Comparison of ENCODE assay signal across 1 cellular context in the genomic region with DNA sequence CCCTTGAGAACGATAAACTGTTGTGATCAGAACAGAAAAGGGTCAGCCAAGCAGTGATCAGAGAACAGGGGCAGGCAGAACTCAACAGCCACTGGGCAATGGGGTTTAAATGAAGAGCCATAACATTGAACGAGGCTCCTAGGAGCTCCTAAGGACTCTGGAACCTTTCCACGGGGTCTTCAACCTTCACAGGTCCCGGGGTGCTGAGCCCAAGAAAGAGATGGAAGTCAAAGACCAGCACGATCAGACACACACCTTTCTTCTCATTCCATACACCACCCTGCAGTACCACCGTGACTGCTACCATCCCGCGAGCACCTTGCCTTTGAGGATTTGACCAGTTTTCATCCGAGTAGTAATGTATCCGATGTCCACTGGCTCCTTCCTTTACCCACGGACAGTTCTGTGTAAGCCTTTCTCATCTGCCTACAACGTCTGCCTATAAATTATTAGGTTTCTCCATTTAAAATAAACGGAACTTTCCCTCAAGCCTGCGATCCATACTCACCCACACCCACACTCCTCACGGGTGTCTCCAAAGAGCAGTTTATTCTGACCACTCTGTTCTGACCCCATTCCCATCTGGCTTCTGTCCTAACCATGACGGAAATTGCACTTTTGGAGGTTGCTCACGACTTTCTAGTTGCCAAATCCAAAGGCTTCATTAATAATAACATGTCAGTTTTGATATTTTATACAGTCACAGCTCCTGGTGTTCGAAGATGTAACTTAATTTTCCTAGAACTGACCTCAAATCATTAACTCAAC.
TF ChIP-seq lines count a peak whose summit lies in the region.

No MANE protein-coding gene starts in this region.

TF ChIP-seq in GM23338, 12 proteins besides CTCF, POLR2A, EP300 and RAD21 (continued from another document):
- TF ChIP-seq, protein P1, sequence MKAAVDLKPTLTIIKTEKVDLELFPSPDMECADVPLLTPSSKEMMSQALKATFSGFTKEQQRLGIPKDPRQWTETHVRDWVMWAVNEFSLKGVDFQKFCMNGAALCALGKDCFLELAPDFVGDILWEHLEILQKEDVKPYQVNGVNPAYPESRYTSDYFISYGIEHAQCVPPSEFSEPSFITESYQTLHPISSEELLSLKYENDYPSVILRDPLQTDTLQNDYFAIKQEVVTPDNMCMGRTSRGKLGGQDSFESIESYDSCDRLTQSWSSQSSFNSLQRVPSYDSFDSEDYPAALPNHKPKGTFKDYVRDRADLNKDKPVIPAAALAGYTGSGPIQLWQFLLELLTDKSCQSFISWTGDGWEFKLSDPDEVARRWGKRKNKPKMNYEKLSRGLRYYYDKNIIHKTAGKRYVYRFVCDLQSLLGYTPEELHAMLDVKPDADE (IDR thresholded peaks at IDR 0.05) = no peak
- TF ChIP-seq, protein P2, sequence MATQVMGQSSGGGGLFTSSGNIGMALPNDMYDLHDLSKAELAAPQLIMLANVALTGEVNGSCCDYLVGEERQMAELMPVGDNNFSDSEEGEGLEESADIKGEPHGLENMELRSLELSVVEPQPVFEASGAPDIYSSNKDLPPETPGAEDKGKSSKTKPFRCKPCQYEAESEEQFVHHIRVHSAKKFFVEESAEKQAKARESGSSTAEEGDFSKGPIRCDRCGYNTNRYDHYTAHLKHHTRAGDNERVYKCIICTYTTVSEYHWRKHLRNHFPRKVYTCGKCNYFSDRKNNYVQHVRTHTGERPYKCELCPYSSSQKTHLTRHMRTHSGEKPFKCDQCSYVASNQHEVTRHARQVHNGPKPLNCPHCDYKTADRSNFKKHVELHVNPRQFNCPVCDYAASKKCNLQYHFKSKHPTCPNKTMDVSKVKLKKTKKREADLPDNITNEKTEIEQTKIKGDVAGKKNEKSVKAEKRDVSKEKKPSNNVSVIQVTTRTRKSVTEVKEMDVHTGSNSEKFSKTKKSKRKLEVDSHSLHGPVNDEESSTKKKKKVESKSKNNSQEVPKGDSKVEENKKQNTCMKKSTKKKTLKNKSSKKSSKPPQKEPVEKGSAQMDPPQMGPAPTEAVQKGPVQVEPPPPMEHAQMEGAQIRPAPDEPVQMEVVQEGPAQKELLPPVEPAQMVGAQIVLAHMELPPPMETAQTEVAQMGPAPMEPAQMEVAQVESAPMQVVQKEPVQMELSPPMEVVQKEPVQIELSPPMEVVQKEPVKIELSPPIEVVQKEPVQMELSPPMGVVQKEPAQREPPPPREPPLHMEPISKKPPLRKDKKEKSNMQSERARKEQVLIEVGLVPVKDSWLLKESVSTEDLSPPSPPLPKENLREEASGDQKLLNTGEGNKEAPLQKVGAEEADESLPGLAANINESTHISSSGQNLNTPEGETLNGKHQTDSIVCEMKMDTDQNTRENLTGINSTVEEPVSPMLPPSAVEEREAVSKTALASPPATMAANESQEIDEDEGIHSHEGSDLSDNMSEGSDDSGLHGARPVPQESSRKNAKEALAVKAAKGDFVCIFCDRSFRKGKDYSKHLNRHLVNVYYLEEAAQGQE (IDR thresholded peaks at IDR 0.05; ENCODE audit: unreplicated experiment) = no peak
- TF ChIP-seq ZNF114 (CRISPR knock-in tag; IDR thresholded peaks at IDR 0.05) = no peak
- no peak for TF ChIP-seq JUNB (IDR thresholded peaks at IDR 0.05; ENCODE audit: unreplicated experiment)
